ENCODE assay signal across 8 cellular contexts in the genomic region with DNA sequence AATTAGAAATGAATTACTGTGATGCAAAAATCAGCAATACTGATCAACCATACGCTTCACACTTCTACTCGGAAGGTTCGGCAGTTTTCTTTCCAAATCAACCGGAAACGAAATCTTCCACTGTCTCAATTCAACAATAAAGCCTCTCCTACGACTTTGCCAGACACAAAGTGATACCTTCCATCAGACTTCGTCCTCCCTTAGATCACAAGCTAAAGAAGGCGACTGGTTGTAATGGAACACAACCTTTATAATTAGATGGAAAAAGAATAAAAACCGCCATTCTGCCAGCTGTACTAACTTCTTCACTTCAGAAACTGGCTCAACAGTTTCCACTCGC. TPM values are rescaled to one million over a fixed set of nuclear protein-coding genes. Genes with fewer than 3 reads are reported as not detected.
A peak's percentile ranks its signal among the peaks of the same experiment; 100 is the strongest.
DNase-seq lines count a peak whose midpoint lies in the region; ATAC-seq and TF ChIP-seq lines count a peak whose summit lies in the region.

No MANE protein-coding gene starts in this region.

- peak overlapping the region; percentile 89 for H3K27ac Mint-ChIP-seq in mesothelial cell of epicardium

- H3K27me3 ChIP-seq in ACC112 (ENCODE audit: insufficient read depth, low read length), result no peaks in the 10 kb centered on the region; the same call in none of the 2 replicates
- H3K27me3 ChIP-seq in brain microvascular endothelial cell (replicated peaks), result no peaks in the 10 kb centered on the region

- H3K27ac ChIP-seq in ACC112 (ENCODE audit: low read depth, low read length), result peak overlapping the region; percentile 42
- peak overlapping the region; percentile 41 for H3K27ac ChIP-seq in brain microvascular endothelial cell

- no peaks in the 10 kb centered on the region for H3K9me3 Mint-ChIP-seq in mesothelial cell of epicardium

- in situ Hi-C loops in brain microvascular endothelial cell (cut with HindIII; ENCODE audit: low pct_ligation_motif_present, low sequenced_read_pairs), result no loop called here

- peak; percentile 2 for ATAC-seq in HG03025 (IDR thresholded peaks at IDR 0.05; ENCODE audit: low FRiP score, unreplicated experiment)

- peaks cover 6% of the 10 kb centered on the region; the same call in 1 of the 2 replicates for H3K36me3 ChIP-seq in ACC112 (ENCODE audit: insufficient read depth, low read length)
- H3K36me3 ChIP-seq in brain microvascular endothelial cell (replicated peaks), result no peaks in the 10 kb centered on the region

- peaks cover 15% of the 10 kb centered on the region for H3K27me3 Mint-ChIP-seq in mesothelial cell of epicardium (ENCODE audit: low read depth)

- peaks cover 26% of the 10 kb centered on the region for H3K4me1 Mint-ChIP-seq in mesothelial cell of epicardium

- peak overlapping the region; percentile 76 for H2AFZ ChIP-seq in ACC112 (ENCODE audit: low read length, unreplicated experiment)

- peaks cover 52% of the 10 kb centered on the region for H3K79me2 ChIP-seq in ACC112 (ENCODE audit: control insufficient read depth, insufficient read depth, low read length, unreplicated experiment)

- H3K4me3 ChIP-seq in ACC112 (ENCODE audit: low read depth, low read length) (peak overlapping the region; percentile 91), brain microvascular endothelial cell (ENCODE audit: low read depth, low read length) (peak overlapping the region; percentile 86)

- DNase-seq in brain microvascular endothelial cell (no peak), mesothelial cell of epicardium (ENCODE audit: low spot score in 2 of 2, unreplicated experiment in 2 of 2) (no peak), NCI-H2107 treated with DMSO at 0.1 percent for 48 hours (lab: John Stamatoyannopoulos, UW; ENCODE audit: unreplicated experiment) (no peak), HK-2 (ENCODE audit: unreplicated experiment) (no peak), A172 (ENCODE audit: low spot score) (no peak)
- DNase-seq in activated CD8-positive, alpha-beta memory T cell treated with anti-CD3 and anti-CD28 coated beads for 24 hours, result no peak

- peaks cover 4% of the 10 kb centered on the region for H3K36me3 Mint-ChIP-seq in mesothelial cell of epicardium

- TF ChIP-seq CTCF in brain microvascular endothelial cell (IDR thresholded peaks at IDR 0.05; ENCODE audit: low read depth, low read length, missing control alignments) (no peak), mesothelial cell of epicardium (IDR thresholded peaks at IDR 0.05; ENCODE audit: unreplicated experiment) (no peak)

- peaks cover 15% of the 10 kb centered on the region for H3K4me1 ChIP-seq in ACC112 (ENCODE audit: control insufficient read depth, insufficient read depth, low read length, unreplicated experiment)

- H3K4me3 Mint-ChIP-seq in mesothelial cell of epicardium, result peak overlapping the region; percentile 93

RNA-seq across cellular contexts. Expression of a gene that starts 0.6 kb away (rescaled TPM):
- total RNA-seq in mesothelial cell of epicardium, result 47.8 to 57.4 TPM (median 50.5 TPM) in 3 replicates
- 45.8 and 65.7 TPM in 2 replicates for total RNA-seq in A172 (2014; rRNA removed; shearing (Covaris generic))

RNA-seq across cellular contexts. Expression of a gene that starts 58.7 kb away (rescaled TPM):
- total RNA-seq in mesothelial cell of epicardium, result 4.4 to 6.4 TPM (median 5.3 TPM) in 3 replicates
- total RNA-seq in A172 (2014; rRNA removed; shearing (Covaris generic)), result 4.6 TPM in 2 replicates
